10 cellular contexts compared by ENCODE assay signal in the genomic region with DNA sequence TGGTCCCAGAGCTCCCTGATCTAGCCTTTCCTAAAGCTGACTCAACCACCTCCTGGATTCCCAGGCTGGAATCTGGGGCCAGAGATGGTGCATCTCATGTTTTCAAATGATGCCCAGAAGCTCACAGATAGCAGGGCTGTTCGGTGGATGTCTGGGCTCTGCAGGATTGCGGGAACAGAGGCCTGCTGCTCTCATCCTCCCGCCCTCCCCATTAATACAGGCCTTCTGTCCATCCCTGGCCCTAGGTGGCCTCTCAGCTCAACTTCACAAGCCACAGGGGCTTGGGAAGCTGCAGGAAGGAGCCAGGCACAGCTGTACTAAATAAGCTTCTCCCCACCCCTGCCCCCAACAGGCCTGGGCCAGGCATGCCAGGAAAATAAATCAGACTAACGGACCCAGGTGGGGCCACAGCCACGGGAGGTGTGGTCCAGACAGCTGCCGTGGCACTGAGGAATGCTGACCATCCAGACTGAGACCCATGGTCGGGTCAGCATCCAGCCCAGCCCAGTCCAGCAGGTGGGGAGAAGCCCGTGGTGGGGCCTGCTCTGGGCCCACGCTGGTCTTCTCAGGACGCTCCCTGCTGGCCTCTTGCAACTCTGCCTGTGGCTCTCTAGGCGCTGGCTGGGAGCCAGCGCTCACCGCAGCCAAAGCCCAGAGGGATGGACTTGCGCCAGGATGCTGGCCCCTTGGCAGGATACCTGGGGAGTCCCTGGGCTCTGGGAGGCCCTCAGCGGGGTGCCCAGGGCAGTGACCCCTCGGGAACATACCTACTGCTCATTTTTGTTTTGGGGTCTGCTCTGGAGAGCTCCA.
DNase-seq lines count a peak whose midpoint lies in the region; ATAC-seq and TF ChIP-seq lines count a peak whose summit lies in the region.
"Had no signal": no experiment of that assay in that cellular context is flagged by ENCODE, and none has a peak within 500 bp of the region (broad histone marks: within the 10 kb centered on the region; RNA-seq: fewer than 3 reads in every experiment).

No MANE protein-coding gene starts in this region.

- TF ChIP-seq CTCF in AG09309 (IDR thresholded peaks at IDR 0.05; ENCODE audit: control insufficient read depth, insufficient read depth, low read depth, low read length, missing control alignments) = peak; percentile 36
- peak; percentile 39 for TF ChIP-seq CTCF in LNCAP (IDR thresholded peaks at IDR 0.05)
- peak; percentile 58 for TF ChIP-seq CTCF in WERI-Rb-1 (IDR thresholded peaks at IDR 0.05; ENCODE audit: low read depth, low read length)

- ATAC-seq in effector memory CD8-positive, alpha-beta T cell (replicated peaks) = no peak
- no peak for ATAC-seq in GM21717 (IDR thresholded peaks at IDR 0.05; ENCODE audit: unreplicated experiment)

- no peak overlapping the region for H3K27ac Mint-ChIP-seq in effector memory CD8-positive, alpha-beta T cell
- H3K27ac Mint-ChIP-seq: activated naive CD8-positive, alpha-beta T cell; IgD-negative memory B cell had no signal

- H3K27ac ChIP-seq in WERI-Rb-1 = peak overlapping the region; percentile 42

- H3K27me3 Mint-ChIP-seq in effector memory CD8-positive, alpha-beta T cell = peaks cover 20 to 37% of the 10 kb centered on the region in 2 donors

- H3K4me3 ChIP-seq in AG09309 (ENCODE audit: control insufficient read depth, low read depth, low read length) = no peak overlapping the region
- H3K4me3 ChIP-seq in WERI-Rb-1 (ENCODE audit: low read depth, low read length) = no peak overlapping the region

- peaks cover 0 to 3% of the 10 kb centered on the region in 2 donors for H3K4me1 Mint-ChIP-seq in effector memory CD8-positive, alpha-beta T cell (ENCODE audit: low read depth in 2 of 2)
- H3K4me1 Mint-ChIP-seq: IgD-negative memory B cell had no signal

- no peaks in the 10 kb centered on the region for H3K9me3 ChIP-seq in WERI-Rb-1 (ENCODE audit: severe bottlenecking)

- no peaks in the 10 kb centered on the region for H3K9me3 Mint-ChIP-seq in effector memory CD8-positive, alpha-beta T cell

- H3K36me3 Mint-ChIP-seq in effector memory CD8-positive, alpha-beta T cell (ENCODE audit: insufficient read depth) = no peaks in the 10 kb centered on the region
- H3K36me3 Mint-ChIP-seq: activated naive CD8-positive, alpha-beta T cell had no signal

- H3K4me3 Mint-ChIP-seq in effector memory CD8-positive, alpha-beta T cell = no peak overlapping the region
- H3K4me3 Mint-ChIP-seq: activated naive CD8-positive, alpha-beta T cell; IgD-negative memory B cell had no signal

- peaks cover 7% of the 10 kb centered on the region for H3K27me3 ChIP-seq in WERI-Rb-1 (ENCODE audit: insufficient read depth, low read depth, severe bottlenecking)

- no peaks in the 10 kb centered on the region for H3K36me3 ChIP-seq in WERI-Rb-1

- DNase-seq in AG09309 (ENCODE audit: low read depth) = no peak
- peak; percentile 80 for DNase-seq in WERI-Rb-1
- peak; percentile 91 for DNase-seq in kidney tubule cell (ENCODE audit: low spot score)
- no peak for DNase-seq in NCI-H526 treated with DMSO at 0.1 percent for 48 hours (lab: John Stamatoyannopoulos, UW)
- DNase-seq in DMS153 treated with DMSO at 0.1 percent for 48 hours (lab: John Stamatoyannopoulos, UW; ENCODE audit: unreplicated experiment) = no peak
- no peak for DNase-seq in effector memory CD8-positive, alpha-beta T cell

Comparison
In these comparisons a context has a peak if more than half of its experiments do, and no peak if none do; other contexts are left out.
1. DNase-seq: peak in WERI-Rb-1 (single experiment) and kidney tubule cell (single experiment); none in AG09309 (single experiment), NCI-H526 treated with DMSO at 0.1 percent for 48 hours (single experiment), DMS153 treated with DMSO at 0.1 percent for 48 hours (single experiment) and effector memory CD8-positive, alpha-beta T cell (0 of 3).
2. Peak in every context shown above with its lines, with median percentiles within 50 percentile points of each other: CTCF ChIP-seq.